In genomic region chr10:86400705-86401587, GRCh38 we compare ENCODE assay signal across 1 cellular context.
TF ChIP-seq lines count a peak whose summit lies in the region.

No MANE protein-coding gene starts in this region.

TF ChIP-seq in HepG2, 621 proteins besides CTCF, POLR2A, EP300 and RAD21 (continued from another document and continues in another):
- TF ChIP-seq, protein P1, sequence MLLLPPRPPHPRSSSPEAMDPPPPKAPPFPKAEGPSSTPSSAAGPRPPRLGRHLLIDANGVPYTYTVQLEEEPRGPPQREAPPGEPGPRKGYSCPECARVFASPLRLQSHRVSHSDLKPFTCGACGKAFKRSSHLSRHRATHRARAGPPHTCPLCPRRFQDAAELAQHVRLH (CRISPR knock-in tag; IDR thresholded peaks at IDR 0.05; ENCODE audit: borderline replicate concordance, low read depth) = no peak
- TF ChIP-seq CHCHD3 (CRISPR knock-in tag; IDR thresholded peaks at IDR 0.05) = no peak
- TF ChIP-seq, protein P2, sequence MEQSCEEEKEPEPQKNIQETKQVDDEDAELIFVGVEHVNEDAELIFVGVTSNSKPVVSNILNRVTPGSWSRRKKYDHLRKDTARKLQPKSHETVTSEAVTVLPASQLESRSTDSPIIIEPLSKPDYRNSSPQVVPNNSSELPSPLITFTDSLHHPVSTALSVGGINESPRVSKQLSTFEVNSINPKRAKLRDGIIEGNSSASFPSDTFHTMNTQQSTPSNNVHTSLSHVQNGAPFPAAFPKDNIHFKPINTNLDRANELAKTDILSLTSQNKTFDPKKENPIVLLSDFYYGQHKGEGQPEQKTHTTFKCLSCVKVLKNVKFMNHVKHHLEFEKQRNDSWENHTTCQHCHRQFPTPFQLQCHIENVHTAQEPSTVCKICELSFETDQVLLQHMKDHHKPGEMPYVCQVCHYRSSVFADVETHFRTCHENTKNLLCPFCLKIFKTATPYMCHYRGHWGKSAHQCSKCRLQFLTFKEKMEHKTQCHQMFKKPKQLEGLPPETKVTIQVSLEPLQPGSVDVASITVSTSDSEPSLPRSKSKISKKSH (CRISPR knock-in tag; IDR thresholded peaks at IDR 0.05; ENCODE audit: borderline replicate concordance) = peak; percentile 48; the same call in 1 of the 2 replicates
- peak; percentile 29; the same call in 1 of the 2 replicates for TF ChIP-seq ELF1 (CRISPR knock-in tag; IDR thresholded peaks at IDR 0.05)
- no peak for TF ChIP-seq ARID3A (IDR thresholded peaks at IDR 0.05; ENCODE audit: low read depth, low read length)
- TF ChIP-seq ZSCAN20 (CRISPR knock-in tag; IDR thresholded peaks at IDR 0.05; ENCODE audit: borderline replicate concordance) = 0 out of 2 replicates have a peak, but pooled peaks have one; percentile 26
- peak; percentile 39 for TF ChIP-seq SP4 (CRISPR knock-in tag; IDR thresholded peaks at IDR 0.05)
- TF ChIP-seq ZNF12 (CRISPR knock-in tag; IDR thresholded peaks at IDR 0.05) = no peak
- no peak for TF ChIP-seq ZNF24 (IDR thresholded peaks at IDR 0.05)
- TF ChIP-seq, protein P3, sequence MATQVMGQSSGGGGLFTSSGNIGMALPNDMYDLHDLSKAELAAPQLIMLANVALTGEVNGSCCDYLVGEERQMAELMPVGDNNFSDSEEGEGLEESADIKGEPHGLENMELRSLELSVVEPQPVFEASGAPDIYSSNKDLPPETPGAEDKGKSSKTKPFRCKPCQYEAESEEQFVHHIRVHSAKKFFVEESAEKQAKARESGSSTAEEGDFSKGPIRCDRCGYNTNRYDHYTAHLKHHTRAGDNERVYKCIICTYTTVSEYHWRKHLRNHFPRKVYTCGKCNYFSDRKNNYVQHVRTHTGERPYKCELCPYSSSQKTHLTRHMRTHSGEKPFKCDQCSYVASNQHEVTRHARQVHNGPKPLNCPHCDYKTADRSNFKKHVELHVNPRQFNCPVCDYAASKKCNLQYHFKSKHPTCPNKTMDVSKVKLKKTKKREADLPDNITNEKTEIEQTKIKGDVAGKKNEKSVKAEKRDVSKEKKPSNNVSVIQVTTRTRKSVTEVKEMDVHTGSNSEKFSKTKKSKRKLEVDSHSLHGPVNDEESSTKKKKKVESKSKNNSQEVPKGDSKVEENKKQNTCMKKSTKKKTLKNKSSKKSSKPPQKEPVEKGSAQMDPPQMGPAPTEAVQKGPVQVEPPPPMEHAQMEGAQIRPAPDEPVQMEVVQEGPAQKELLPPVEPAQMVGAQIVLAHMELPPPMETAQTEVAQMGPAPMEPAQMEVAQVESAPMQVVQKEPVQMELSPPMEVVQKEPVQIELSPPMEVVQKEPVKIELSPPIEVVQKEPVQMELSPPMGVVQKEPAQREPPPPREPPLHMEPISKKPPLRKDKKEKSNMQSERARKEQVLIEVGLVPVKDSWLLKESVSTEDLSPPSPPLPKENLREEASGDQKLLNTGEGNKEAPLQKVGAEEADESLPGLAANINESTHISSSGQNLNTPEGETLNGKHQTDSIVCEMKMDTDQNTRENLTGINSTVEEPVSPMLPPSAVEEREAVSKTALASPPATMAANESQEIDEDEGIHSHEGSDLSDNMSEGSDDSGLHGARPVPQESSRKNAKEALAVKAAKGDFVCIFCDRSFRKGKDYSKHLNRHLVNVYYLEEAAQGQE (IDR thresholded peaks at IDR 0.05; ENCODE audit: borderline replicate concordance in 1 of 2, low read depth in 1 of 2, low read length in 2 of 2) = no peak
- TF ChIP-seq PRMT3 (CRISPR knock-in tag; IDR thresholded peaks at IDR 0.05; ENCODE audit: borderline replicate concordance, low read depth) = no peak
- no peak for TF ChIP-seq SP1 (IDR thresholded peaks at IDR 0.05)
- no peak for TF ChIP-seq SP1 (CRISPR knock-in tag; IDR thresholded peaks at IDR 0.05)
- TF ChIP-seq, protein P4, sequence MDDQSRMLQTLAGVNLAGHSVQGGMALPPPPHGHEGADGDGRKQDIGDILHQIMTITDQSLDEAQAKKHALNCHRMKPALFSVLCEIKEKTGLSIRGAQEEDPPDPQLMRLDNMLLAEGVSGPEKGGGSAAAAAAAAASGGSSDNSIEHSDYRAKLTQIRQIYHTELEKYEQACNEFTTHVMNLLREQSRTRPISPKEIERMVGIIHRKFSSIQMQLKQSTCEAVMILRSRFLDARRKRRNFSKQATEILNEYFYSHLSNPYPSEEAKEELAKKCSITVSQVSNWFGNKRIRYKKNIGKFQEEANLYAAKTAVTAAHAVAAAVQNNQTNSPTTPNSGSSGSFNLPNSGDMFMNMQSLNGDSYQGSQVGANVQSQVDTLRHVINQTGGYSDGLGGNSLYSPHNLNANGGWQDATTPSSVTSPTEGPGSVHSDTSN (CRISPR knock-in tag; IDR thresholded peaks at IDR 0.05; ENCODE audit: borderline replicate concordance) = no peak
- TF ChIP-seq ZNF816 (CRISPR knock-in tag; IDR thresholded peaks at IDR 0.05; ENCODE audit: borderline replicate concordance) = no peak; the same call in none of the 2 replicates
- TF ChIP-seq ZBTB7B (CRISPR knock-in tag; IDR thresholded peaks at IDR 0.05) = no peak; the same call in 1 of the 2 replicates
- TF ChIP-seq ZFP82 (CRISPR knock-in tag; IDR thresholded peaks at IDR 0.05; ENCODE audit: borderline replicate concordance) = 0 out of 2 replicates have a peak, but pooled peaks have one; percentile 19
- TF ChIP-seq ATF6 (CRISPR knock-in tag; conservative IDR thresholded peaks at IDR 0.05) = no peak
- no peak for TF ChIP-seq MAFF (IDR thresholded peaks at IDR 0.05; ENCODE audit: low read depth, low read length)
- TF ChIP-seq NBN (conservative IDR thresholded peaks at IDR 0.05) = no peak
- TF ChIP-seq MATR3 (CRISPR knock-in tag; IDR thresholded peaks at IDR 0.05) = no peak
- TF ChIP-seq KIAA2018 (CRISPR knock-in tag; IDR thresholded peaks at IDR 0.05; ENCODE audit: borderline replicate concordance) = 0 out of 2 replicates have a peak, but pooled peaks have one; percentile 10
- TF ChIP-seq BRCA1 (CRISPR knock-in tag; IDR thresholded peaks at IDR 0.05) = no peak
- TF ChIP-seq KDM2A (CRISPR knock-in tag; IDR thresholded peaks at IDR 0.05; ENCODE audit: borderline replicate concordance, low read depth) = peak; percentile 66; the same call in 1 of the 2 replicates
- no peak for TF ChIP-seq SMARCE1 (IDR thresholded peaks at IDR 0.05; ENCODE audit: borderline replicate concordance)
- 0 out of 2 replicates have a peak, but pooled peaks have one; percentile 43 for TF ChIP-seq ZNF800 (CRISPR knock-in tag; IDR thresholded peaks at IDR 0.05)
- no peak; the same call in 1 of the 2 replicates for TF ChIP-seq MAZ (IDR thresholded peaks at IDR 0.05; ENCODE audit: borderline replicate concordance, low read depth, low read length)
- no peak; the same call in 1 of the 2 replicates for TF ChIP-seq MAZ (CRISPR knock-in tag; IDR thresholded peaks at IDR 0.05; ENCODE audit: low read depth)
- TF ChIP-seq MAX (IDR thresholded peaks at IDR 0.05) = no peak; the same call in 1 of the 2 replicates
- no peak for TF ChIP-seq FUBP1 (CRISPR knock-in tag; IDR thresholded peaks at IDR 0.05; ENCODE audit: borderline replicate concordance)
- no peak for TF ChIP-seq TSC22D2 (CRISPR knock-in tag; IDR thresholded peaks at IDR 0.05; ENCODE audit: borderline replicate concordance)
- TF ChIP-seq MTA3 (CRISPR knock-in tag; IDR thresholded peaks at IDR 0.05) = no peak
- no peak for TF ChIP-seq ZNF430 (CRISPR knock-in tag; IDR thresholded peaks at IDR 0.05)
